Comparison of ENCODE assay signal across 9 cellular contexts in genomic region chr2:55885129-55885943, GRCh38. TPM values are rescaled to one million over a fixed set of nuclear protein-coding genes. Genes with fewer than 3 reads are reported as not detected.
DNase-seq lines count a peak whose midpoint lies in the region; ATAC-seq lines count a peak whose summit lies in the region.
"Had no signal": no experiment of that assay in that cellular context is flagged by ENCODE, and none has a peak within 500 bp of the region (broad histone marks: within the 10 kb centered on the region; RNA-seq: fewer than 3 reads in every experiment).

No MANE protein-coding gene starts in this region.

- no peaks in the 10 kb centered on the region for H3K27me3 ChIP-seq in subcutaneous abdominal adipose tissue (ENCODE audit: control insufficient read depth in 5 of 5, insufficient read depth in 4 of 5, low read length in 5 of 5)

- H3K9me3 ChIP-seq in subcutaneous abdominal adipose tissue (ENCODE audit: control insufficient read depth in 5 of 5, low read length in 5 of 5): no peaks in the 10 kb centered on the region

- H3K9ac ChIP-seq in subcutaneous abdominal adipose tissue (ENCODE audit: low read length in 5 of 5): peak overlapping the region in 2 of 5 donors; percentile 53 to 72

- no peak overlapping the region for H3K4me3 ChIP-seq in subcutaneous abdominal adipose tissue (ENCODE audit: low read depth in 1 of 5, low read length in 5 of 5)

- peaks cover 5 to 13% (median 7%) of the 10 kb centered on the region in 5 donors for H3K36me3 ChIP-seq in subcutaneous abdominal adipose tissue (ENCODE audit: control insufficient read depth in 5 of 5, insufficient read depth in 5 of 5, low read length in 5 of 5)

- H3K4me1 ChIP-seq in subcutaneous abdominal adipose tissue (ENCODE audit: control insufficient read depth in 5 of 5, insufficient read depth in 5 of 5, low read length in 5 of 5): peaks cover 0 to 50% (median 41%) of the 10 kb centered on the region in 5 donors

- DNase-seq in HT1080 (ENCODE audit: low read depth): peak; percentile 89
- peak; percentile 47 for DNase-seq in amniotic stem cell (lab: John Stamatoyannopoulos, UW)
- DNase-seq in hepatic stellate cell (ENCODE audit: low spot score): peak; percentile 29
- DNase-seq in stimulated activated CD4-positive, alpha-beta T cell treated with anti-CD3 and anti-CD28 coated beads, Interleukin-2, amount 100 ng/mL, for 24 hours: no peak
- DNase-seq: stimulated activated CD4-positive, alpha-beta T cell treated with anti-CD3 and anti-CD28 coated beads, Interleukin-1b, Interleukin-23, amount 100 ng/mL, for 48 hours had no signal

- peak overlapping the region; percentile 78 for H3K27ac ChIP-seq in subcutaneous abdominal adipose tissue (ENCODE audit: low read depth, low read length)

- ATAC-seq in HG02973 (IDR thresholded peaks at IDR 0.05; ENCODE audit: unreplicated experiment) (no peak), HG02678 (IDR thresholded peaks at IDR 0.05; ENCODE audit: unreplicated experiment) (no peak), HG03565 (IDR thresholded peaks at IDR 0.05; ENCODE audit: unreplicated experiment) (no peak)

RNA-seq across cellular contexts. Expression of gene EFEMP1, which starts 38.2 kb away (rescaled TPM):
- total RNA-seq in HT1080 (2014; rRNA removed; shearing (Covaris generic)): 296 and 336 TPM in 2 replicates
- polyA plus RNA-seq in HT1080 (2015; cell fraction: cytosol; rRNA removed): 550 and 773 TPM in 2 replicates
- 1,602 and 1,732 TPM in 2 replicates for polyA plus RNA-seq in HT1080 (2015; cell fraction: nucleus; rRNA removed)

Comparison
In these comparisons a context has a peak if more than half of its experiments do, and no peak if none do; other contexts are left out.
1. DNase-seq: peak in HT1080 (single experiment), amniotic stem cell (single experiment) and hepatic stellate cell (single experiment); none in stimulated activated CD4-positive, alpha-beta T cell treated with anti-CD3 and anti-CD28 coated beads, Interleukin-2, amount 100 ng/mL, for 24 hours (0 of 2).